In the genomic region with DNA sequence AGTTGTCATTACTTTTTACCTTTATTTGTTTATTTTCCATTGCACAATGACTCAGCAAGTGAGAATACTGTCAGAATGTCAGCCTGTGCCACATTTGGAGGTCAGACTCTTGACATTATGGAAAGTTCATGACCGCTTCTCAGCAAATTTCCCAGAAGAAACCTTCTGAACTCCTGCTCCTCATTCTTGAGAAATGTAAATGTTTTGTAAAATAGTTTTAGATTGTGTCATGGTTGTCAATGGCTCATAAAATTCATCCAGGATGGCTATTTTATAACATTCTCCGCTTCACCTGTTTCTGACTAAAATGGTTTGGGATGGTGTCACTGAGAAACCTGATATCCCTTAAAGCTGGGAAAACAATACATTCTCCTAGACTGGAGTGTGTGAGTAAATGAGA, we compare ENCODE assay signal across 29 cellular contexts.
"Had no signal": no experiment of that assay in that cellular context is flagged by ENCODE, and none has a peak within 500 bp of the region (broad histone marks: within the 10 kb centered on the region; RNA-seq: fewer than 3 reads in every experiment).

No MANE protein-coding gene starts in this region.

- ATAC-seq: gastrocnemius medialis; sciatic nerve; stimulated activated effector memory CD8-positive, alpha-beta T cell treated with anti-CD3 and anti-CD28 coated beads, Interleukin-12 subunit alpha, Interleukin-12 subunit beta, amount 100 ng/mL, for 72 hours; T-helper 17 cell had no signal

- H3K4me3 ChIP-seq: coronary artery, dorsolateral prefrontal cortex, gastrocnemius medialis, left ventricle myocardium inferior, lung, ovary, thoracic aorta, vagina had no signal

- H3K27me3 ChIP-seq: brain microvascular endothelial cell, gastrocnemius medialis, neutrophil, ovary, vagina had no signal

- H3K27ac ChIP-seq: brain microvascular endothelial cell, coronary artery, dorsolateral prefrontal cortex, gastrocnemius medialis, left ventricle myocardium inferior, neutrophil, ovary, thoracic aorta, vagina had no signal

- H3K4me1 ChIP-seq: gastrocnemius medialis, left ventricle myocardium inferior, vagina had no signal

- H3K9me3 ChIP-seq: gastrocnemius medialis, neutrophil, ovary, thoracic aorta, vagina had no signal

- H3K36me3 ChIP-seq: brain microvascular endothelial cell, gastrocnemius medialis, left ventricle myocardium inferior, neutrophil, ovary, thoracic aorta, vagina had no signal

- DNase-seq: activated B cell treated with CpG ODN at 0.5 μM for 24 hours; activated CD4-positive, alpha-beta T cell treated with anti-CD3 and anti-CD28 coated beads, Interleukin-2, amount 50 U/mL, for 4 hours; activated effector memory CD4-positive, alpha-beta T cell treated with anti-CD3 and anti-CD28 coated beads, Interleukin-2, amount 50 U/mL, for 16 hours; activated naive CD4-positive, alpha-beta T cell treated with anti-CD3 and anti-CD28 coated beads for 36 hours; activated naive CD8-positive, alpha-beta T cell treated with anti-CD3 and anti-CD28 coated beads, Interleukin-2, amount 10 ng/mL, durations not matched to agents 7 days and 5 days; activated T-cell treated with anti-CD3 and anti-CD28 coated beads for 4 hours; amniotic stem cell; brain microvascular endothelial cell; dorsolateral prefrontal cortex; effector memory CD4-positive, alpha-beta T cell; erythroblast; gastrocnemius medialis; head of caudate nucleus; hippocampal formation; kidney; left ventricle myocardium inferior; ovary; retina; small intestine; stimulated activated CD4-positive, alpha-beta T cell treated with anti-CD3 and anti-CD28 coated beads, Interleukin-4, amount 100 ng/mL, for 24 hours; T-helper 17 cell; trophoblast cell had no signal
